Comparison of ENCODE assay signal across 10 cellular contexts in the genomic region with DNA sequence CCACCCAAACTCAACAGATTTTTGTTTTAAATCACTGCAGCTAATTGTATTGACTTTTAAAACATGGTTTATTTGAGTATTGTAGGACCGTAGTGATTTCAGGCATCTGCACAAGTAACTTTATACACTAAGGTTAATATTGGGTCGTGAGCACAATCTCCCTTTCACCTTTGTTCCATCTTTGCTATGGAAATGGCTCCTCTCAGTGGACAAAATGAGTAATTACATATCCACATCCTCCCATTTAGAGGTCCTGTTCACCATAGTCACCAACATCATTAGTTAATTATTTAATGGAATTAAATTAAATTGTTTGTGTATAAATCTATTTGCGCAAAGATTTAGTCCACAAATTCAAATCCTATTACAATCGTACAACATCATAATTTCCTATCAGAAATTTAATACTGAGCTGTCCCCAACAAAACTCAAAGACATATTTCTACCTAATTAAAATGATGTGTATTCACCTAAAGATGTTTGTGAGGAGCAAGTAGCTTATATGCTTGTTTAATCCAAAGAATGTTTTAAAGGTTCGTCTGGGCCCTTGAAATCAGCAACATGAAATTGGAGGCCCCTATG.
DNase-seq lines count a peak whose midpoint lies in the region; ATAC-seq and TF ChIP-seq lines count a peak whose summit lies in the region.
"Had no signal": no experiment of that assay in that cellular context is flagged by ENCODE, and none has a peak within 500 bp of the region (broad histone marks: within the 10 kb centered on the region; RNA-seq: fewer than 3 reads in every experiment).

No MANE protein-coding gene starts in this region.

- H3K27me3 ChIP-seq in GM23248 (replicated peaks; ENCODE audit: insufficient read depth) (no peaks in the 10 kb centered on the region), tibial nerve (no peaks in the 10 kb centered on the region)
- H3K27me3 ChIP-seq: SJSA1 had no signal

- no peak for TF ChIP-seq EP300 in tibial nerve (IDR thresholded peaks at IDR 0.05)

- H3K36me3 Mint-ChIP-seq in Calu3 (ENCODE audit: insufficient read depth, unreplicated experiment) (no peaks in the 10 kb centered on the region), brain (no peaks in the 10 kb centered on the region), immature natural killer cell (no peaks in the 10 kb centered on the region)
- H3K36me3 Mint-ChIP-seq: naive B cell had no signal

- peaks cover 5% of the 10 kb centered on the region; the same call in 1 of the 2 replicates for H3F3A ChIP-seq in GM23248 (ENCODE audit: insufficient read depth)

- no peak overlapping the region for H3K4me3 ChIP-seq in GM23248
- H3K4me3 ChIP-seq in tibial nerve: no peak overlapping the region
- H3K4me3 ChIP-seq: SJSA1 had no signal

- no peak overlapping the region for H3K4me2 ChIP-seq in GM23248 (ENCODE audit: unreplicated experiment)

- H2AFZ ChIP-seq in GM23248: no peak overlapping the region

- BruUV-seq in Calu3 (replicated peaks; lab: Mats Ljungman, UMichigan): no TSS peak

- peak; percentile 58 for TF ChIP-seq CTCF in Calu3 (IDR thresholded peaks at IDR 0.05; ENCODE audit: unreplicated experiment)
- TF ChIP-seq CTCF in brain (conservative IDR thresholded peaks at IDR 0.05): peak; percentile 96
- TF ChIP-seq CTCF in tibial nerve (IDR thresholded peaks at IDR 0.05): peak; percentile 65 to 87 (median 73)

- in situ Hi-C loops in GM23248 (cut with MboI): loop anchor here (5.0 to 25.0 kb wide), 4 partner anchors 350 to 897 kb away; no protein-coding TSS in a partner anchor

- no peak overlapping the region for H3K27ac ChIP-seq in GM23248
- no peak overlapping the region for H3K27ac ChIP-seq in tibial nerve
- H3K27ac ChIP-seq: SJSA1 had no signal

- H3K27me3 Mint-ChIP-seq in Calu3 (ENCODE audit: unreplicated experiment) (peaks cover 34% of the 10 kb centered on the region), brain (peaks cover 4% of the 10 kb centered on the region), immature natural killer cell (ENCODE audit: low read depth in 3 of 3) (peaks cover 7 to 14% (median 14%) of the 10 kb centered on the region in 3 donors)

- ATAC-seq in HG03439 (IDR thresholded peaks at IDR 0.05; ENCODE audit: unreplicated experiment) (no peak), GM19328 (IDR thresholded peaks at IDR 0.05; ENCODE audit: unreplicated experiment) (no peak)

- DNase-seq in Calu3 (no peak), GM23248 (peak; percentile 75), NCI-H2107 treated with DMSO at 0.1 percent for 48 hours (lab: John Stamatoyannopoulos, UW; ENCODE audit: unreplicated experiment) (peak; percentile 17), immature natural killer cell (peak; percentile 35 to 57 (median 35)), tibial nerve (ENCODE audit: low spot score in 2 of 2) (peak in 1 of 2 donors; percentile 50)
- DNase-seq: naive B cell had no signal

- no peaks in the 10 kb centered on the region for H3K9me2 ChIP-seq in GM23248 (ENCODE audit: insufficient read depth)

- 2% methylated on average over 5 of the region's 5 CpGs for WGBS in GM23248 (ENCODE audit: low coverage in 1 of 2, low lambda C conversion rate in 2 of 2, missing lambda C conversion rate in 2 of 2), 2 experiments
- WGBS in tibial nerve, 2 donors: 2 to 3% methylated on average over 5 of the region's 5 CpGs

- no peaks in the 10 kb centered on the region for H3K9me3 Mint-ChIP-seq in Calu3 (ENCODE audit: low read depth, unreplicated experiment)
- peaks cover 0 to 10% (median 4%) of the 10 kb centered on the region in 5 experiments for H3K9me3 Mint-ChIP-seq in brain
- no peaks in the 10 kb centered on the region for H3K9me3 Mint-ChIP-seq in immature natural killer cell

- no peaks in the 10 kb centered on the region for H3K79me2 ChIP-seq in GM23248 (ENCODE audit: insufficient read depth)

- H3K9ac ChIP-seq in GM23248: no peak overlapping the region

- CTCF ChIA-PET in Calu3 (lab: Charles Lee): interaction anchor here (0.5 to 0.9 kb wide), 4 partner anchors 218 to 910 kb away, joined by 3 to 5 read pairs (median 4); no protein-coding TSS in a partner anchor

- intact Hi-C loops in Calu3 (cut with micrococcal nuclease; ENCODE audit: unreplicated experiment): loop anchor here (1.0 to 5.0 kb wide), 4 partner anchors 217 to 910 kb away; a partner anchor contains a TSS

- H3K36me3 ChIP-seq in GM23248 (ENCODE audit: low read depth): no peaks in the 10 kb centered on the region
- H3K36me3 ChIP-seq in tibial nerve: no peaks in the 10 kb centered on the region
- H3K36me3 ChIP-seq: SJSA1 had no signal

- H3K9me3 ChIP-seq in GM23248 (ENCODE audit: low read depth) (no peaks in the 10 kb centered on the region), tibial nerve (no peaks in the 10 kb centered on the region)
- H3K9me3 ChIP-seq: SJSA1 had no signal

- H4K20me1 ChIP-seq in GM23248 (ENCODE audit: insufficient read depth): no peaks in the 10 kb centered on the region

- H3K4me3 Mint-ChIP-seq in Calu3 (ENCODE audit: low read depth, unreplicated experiment) (no peak overlapping the region), brain (no peak overlapping the region), immature natural killer cell (no peak overlapping the region)
- H3K4me3 Mint-ChIP-seq: naive B cell had no signal

- H3K27ac Mint-ChIP-seq in Calu3 (ENCODE audit: unreplicated experiment) (no peak overlapping the region), brain (peak overlapping the region in 3 of 5 experiments; percentile 30 to 84 (median 70)), immature natural killer cell (no peak overlapping the region)

- peaks cover 8% of the 10 kb centered on the region for H3K4me1 Mint-ChIP-seq in Calu3 (ENCODE audit: low read depth, unreplicated experiment)
- H3K4me1 Mint-ChIP-seq in brain: peaks cover 5% of the 10 kb centered on the region
- H3K4me1 Mint-ChIP-seq in immature natural killer cell: no peaks in the 10 kb centered on the region
- H3K4me1 Mint-ChIP-seq: naive B cell had no signal

- H3K4me1 ChIP-seq in GM23248 (ENCODE audit: insufficient read depth) (peaks cover 17% of the 10 kb centered on the region), tibial nerve (peaks cover 0 to 2% (median 0%) of the 10 kb centered on the region in 4 donors)

- TF ChIP-seq POLR2A in tibial nerve (IDR thresholded peaks at IDR 0.05): no peak

Comparison
In these comparisons a context has a peak if more than half of its experiments do, and no peak if none do; other contexts are left out.
1. H3K27ac Mint-ChIP-seq: peak in brain (3 of 5); none in Calu3 (single experiment) and immature natural killer cell (0 of 6).
2. Peak in every context shown above with its lines, with median percentiles within 50 percentile points of each other: CTCF ChIP-seq.